In the genomic region with DNA sequence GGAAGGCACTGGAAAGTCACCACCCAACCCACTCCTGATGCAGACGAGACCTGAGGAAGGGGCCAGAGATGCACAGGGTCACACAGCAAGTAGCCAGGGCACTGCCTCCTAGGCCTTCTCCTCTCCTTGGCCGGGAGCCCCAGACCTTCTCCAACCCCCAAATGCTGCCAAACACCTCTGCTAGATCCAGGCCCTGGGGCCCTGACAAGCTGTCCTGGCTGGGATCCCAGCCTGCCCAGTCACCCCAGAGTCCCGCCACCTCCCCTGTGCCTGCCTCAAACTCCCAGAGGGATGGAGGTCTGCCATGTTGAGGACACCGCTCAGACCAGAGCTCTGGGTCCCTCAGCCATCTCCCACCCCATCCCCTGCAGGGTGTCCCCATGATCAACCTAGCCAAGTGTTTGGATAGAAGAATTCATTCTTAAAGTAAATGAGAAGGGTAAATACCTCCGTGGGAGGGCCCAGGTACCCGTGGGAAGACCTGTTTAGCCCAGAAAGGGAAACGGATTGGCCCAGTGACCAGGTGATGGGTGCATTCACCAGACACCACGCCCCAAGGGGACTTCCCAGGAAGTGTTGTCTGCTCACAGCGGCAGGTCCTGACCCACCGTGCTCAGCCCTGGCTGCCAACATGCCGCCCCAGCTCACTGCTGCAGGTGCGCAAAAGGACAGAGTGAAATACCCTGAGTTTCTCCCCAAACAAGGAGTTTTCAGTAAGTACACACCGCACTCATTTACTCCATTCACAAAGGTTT, we compare ENCODE assay signal across 24 cellular contexts. TPM values are rescaled to one million over a fixed set of nuclear protein-coding genes. Genes with fewer than 3 reads are reported as not detected.
DNase-seq lines count a peak whose midpoint lies in the region; ATAC-seq and TF ChIP-seq lines count a peak whose summit lies in the region.
"Had no signal": no experiment of that assay in that cellular context is flagged by ENCODE, and none has a peak within 500 bp of the region (broad histone marks: within the 10 kb centered on the region; RNA-seq: fewer than 3 reads in every experiment).

No MANE protein-coding gene starts in this region.

- H3K27me3 Mint-ChIP-seq in chondrocyte (ENCODE audit: low read depth), result peaks cover 43% of the 10 kb centered on the region

- no peak overlapping the region for H3K27ac Mint-ChIP-seq in chondrocyte (ENCODE audit: unreplicated experiment)

- dilution Hi-C loops in IMR-90 (cut with HindIII; ENCODE audit: low sequenced_read_pairs, unreplicated experiment), result no loop called here

- no peak overlapping the region for H4K8ac ChIP-seq in IMR-90 (ENCODE audit: low read depth in 2 of 2, low read length in 2 of 2)
- no peak overlapping the region for H4K8ac ChIP-seq in neuronal stem cell (ENCODE audit: low read depth, low read length)

- 55% methylated on average over 13 of the region's 13 CpGs for WGBS in SK-N-SH (ENCODE audit: low lambda C conversion rate)
- WGBS in IMR-90 (ENCODE audit: extremely low coverage in 2 of 2, insufficient read length in 1 of 2), 2 experiments, result 63% methylated on average over 7 of the region's 13 CpGs; no CpG with 5 or more reads in 1 of the 2 experiments
- no CpG with 5 or more reads among the region's 13 CpGs for WGBS in neuronal stem cell (ENCODE audit: extremely low coverage in 2 of 2, insufficient read length in 2 of 2, insufficient replicate concordance in 1 of 2), 2 donors

- H2BK15ac ChIP-seq in IMR-90 (ENCODE audit: low read depth, low read length) (no peak overlapping the region), neuronal stem cell (ENCODE audit: low read length) (no peak overlapping the region)

- POLR2A ChIA-PET in SK-N-SH (lab: Yijun Ruan, JAX) (no interaction called here), IMR-90 (lab: Charles Lee; ENCODE audit: unreplicated experiment) (no interaction called here)

- no peak for TF ChIP-seq RAD21 in SK-N-SH (IDR thresholded peaks at IDR 0.05; ENCODE audit: low read length)
- TF ChIP-seq RAD21 in IMR-90 (IDR thresholded peaks at IDR 0.05; ENCODE audit: low read length), result no peak

- H4K5ac ChIP-seq in IMR-90 (ENCODE audit: low read depth, low read length), result no peak overlapping the region

- no TSS peak for BruUV-seq in IMR-90 (replicated peaks; lab: Mats Ljungman, UMichigan)

- H3K36me3 ChIP-seq in SK-N-SH (replicated peaks in 1 of 2; ENCODE audit: control insufficient read depth in 1 of 2, insufficient read depth in 2 of 2, low read length in 1 of 2) (no peaks in the 10 kb centered on the region), IMR-90 (ENCODE audit: control insufficient read depth, insufficient read depth, low read length) (no peaks in the 10 kb centered on the region), neuronal stem cell (replicated peaks in 1 of 2; ENCODE audit: control insufficient read depth in 2 of 2, insufficient read depth in 2 of 2, low read length in 2 of 2) (no peaks in the 10 kb centered on the region)

- H3K36me3 Mint-ChIP-seq in chondrocyte (ENCODE audit: low read depth), result peaks cover 2% of the 10 kb centered on the region

- TF ChIP-seq CTCF in SK-N-SH (IDR thresholded peaks at IDR 0.05), result no peak
- no peak for TF ChIP-seq CTCF in IMR-90 (conservative IDR thresholded peaks at IDR 0.05; ENCODE audit: low read depth, low read length)
- no peak for TF ChIP-seq CTCF in chondrocyte (IDR thresholded peaks at IDR 0.05)

- no peak overlapping the region for H3K14ac ChIP-seq in IMR-90 (replicated peaks; ENCODE audit: low read depth, low read length)
- H3K14ac ChIP-seq in neuronal stem cell (ENCODE audit: low read length), result no peak overlapping the region

- no peaks in the 10 kb centered on the region for H3K9me3 Mint-ChIP-seq in chondrocyte (ENCODE audit: low read depth)

- H2BK20ac ChIP-seq in IMR-90 (ENCODE audit: low read depth, low read length), result no peak overlapping the region

- no peaks in the 10 kb centered on the region for H3K79me1 ChIP-seq in IMR-90 (ENCODE audit: low read depth in 1 of 2, low read length in 2 of 2)
- peaks cover 8% of the 10 kb centered on the region for H3K79me1 ChIP-seq in neuronal stem cell (ENCODE audit: low read depth, low read length)

- H3K9ac ChIP-seq in SK-N-SH, result no peak overlapping the region
- no peak overlapping the region for H3K9ac ChIP-seq in IMR-90 (ENCODE audit: low read depth, low read length)
- H3K9ac ChIP-seq in neuronal stem cell (ENCODE audit: low read depth, low read length, poor library complexity), result no peak overlapping the region

- H3F3A ChIP-seq in SK-N-SH (replicated peaks; ENCODE audit: insufficient read depth), result no peaks in the 10 kb centered on the region

- no peak for TF ChIP-seq POLR2A in IMR-90 (IDR thresholded peaks at IDR 0.05; ENCODE audit: low read depth, low read length)

- H3K27me3 ChIP-seq in SK-N-SH (ENCODE audit: insufficient read depth) (no peaks in the 10 kb centered on the region), IMR-90 (ENCODE audit: control insufficient read depth, insufficient read depth, low read length) (peaks cover 33% of the 10 kb centered on the region; the same call in 1 of the 2 replicates), neuronal stem cell (ENCODE audit: control insufficient read depth in 3 of 3, insufficient read depth in 3 of 3, low read depth in 1 of 3, low read length in 3 of 3) (peaks cover 12 to 35% (median 32%) of the 10 kb centered on the region in 3 experiments)

- H3K9me2 ChIP-seq in SK-N-SH, result no peaks in the 10 kb centered on the region

- H3K4me3 Mint-ChIP-seq in chondrocyte (ENCODE audit: unreplicated experiment), result no peak overlapping the region

- no peaks in the 10 kb centered on the region for H3K79me2 ChIP-seq in SK-N-SH (ENCODE audit: insufficient read depth)

- no peak overlapping the region for H2BK120ac ChIP-seq in IMR-90 (ENCODE audit: low read depth, low read length)
- H2BK120ac ChIP-seq in neuronal stem cell (ENCODE audit: low read depth, low read length), result no peak overlapping the region

- in situ Hi-C loops in IMR-90 (cut with MboI; ENCODE audit: low sequenced_read_pairs), result no loop called here

- no peaks in the 10 kb centered on the region for H3K9me1 ChIP-seq in IMR-90 (ENCODE audit: insufficient read depth, low read length)

- no peak for TF ChIP-seq EP300 in SK-N-SH (IDR thresholded peaks at IDR 0.05; ENCODE audit: borderline replicate concordance in 1 of 2, low read depth in 1 of 2, low read length in 1 of 2)

- no peak overlapping the region for H3K56ac ChIP-seq in IMR-90 (ENCODE audit: extremely low read depth, insufficient read depth, low read length)

- H2BK12ac ChIP-seq in neuronal stem cell (ENCODE audit: low read length), result no peak overlapping the region

- ATAC-seq in SK-N-SH treated with all-trans-retinoic acid at 6 μM for 48 hours (no peak), IMR-90 (ENCODE audit: low read depth) (no peak), GM18873 (IDR thresholded peaks at IDR 0.05; ENCODE audit: low FRiP score, unreplicated experiment) (no peak), HG02840 (IDR thresholded peaks at IDR 0.05; ENCODE audit: low FRiP score, unreplicated experiment) (no peak)

- H3K27ac ChIP-seq in SK-N-SH (ENCODE audit: low read depth in 2 of 2, low read length in 1 of 2), result no peak overlapping the region
- no peak overlapping the region for H3K27ac ChIP-seq in IMR-90 (ENCODE audit: insufficient read depth, low read length)
- H3K27ac ChIP-seq in neuronal stem cell (replicated peaks; ENCODE audit: low read length), result no peak overlapping the region
- H3K27ac ChIP-seq: 22Rv1, PC-9, RWPE1 had no signal

- H3K4me3 ChIP-seq in SK-N-SH (ENCODE audit: low read depth in 2 of 2, low read length in 1 of 2) (no peak overlapping the region), IMR-90 (ENCODE audit: insufficient read depth, low read depth, low read length) (no peak overlapping the region), neuronal stem cell (ENCODE audit: low read length in 2 of 2) (no peak overlapping the region)
- H3K4me3 ChIP-seq: K562, PC-9 had no signal

- H3K4me1 Mint-ChIP-seq in chondrocyte (ENCODE audit: low read depth), result peaks cover 7% of the 10 kb centered on the region

- H2BK5ac ChIP-seq in IMR-90 (ENCODE audit: low read depth, low read length, poor library complexity, severe bottlenecking), result no peak overlapping the region
- H2BK5ac ChIP-seq in neuronal stem cell (ENCODE audit: low read length), result no peak overlapping the region

- no peak overlapping the region for H2AFZ ChIP-seq in SK-N-SH (ENCODE audit: low read depth)
- peak overlapping the region; percentile 32 for H2AFZ ChIP-seq in IMR-90 (replicated peaks; ENCODE audit: low read length, poor library complexity)
- no peak overlapping the region for H2AFZ ChIP-seq in neuronal stem cell (ENCODE audit: low read length)
- H2AFZ ChIP-seq: PC-9 had no signal

- H3K9me3 ChIP-seq in SK-N-SH (no peaks in the 10 kb centered on the region), IMR-90 (ENCODE audit: control insufficient read depth, insufficient read depth, low read length) (peaks cover 5% of the 10 kb centered on the region; the same call in 1 of the 2 replicates), neuronal stem cell (replicated peaks in 1 of 2; ENCODE audit: control insufficient read depth in 2 of 2, insufficient read depth in 1 of 2, low read depth in 1 of 2, low read length in 2 of 2) (peaks cover 4 to 5% of the 10 kb centered on the region in 2 donors)

- CTCF ChIA-PET in SK-N-SH (lab: Yijun Ruan, JAX), result interaction anchor here (1.2 to 1.6 kb wide), 2 partner anchors 36 to 72 kb away, joined by 3 to 4 read pairs; no protein-coding TSS in a partner anchor
- CTCF ChIA-PET in IMR-90 (lab: Yijun Ruan, JAX), result no interaction called here

- no peak overlapping the region for H4K91ac ChIP-seq in IMR-90 (ENCODE audit: insufficient read depth, low read depth, low read length)
- H4K91ac ChIP-seq in neuronal stem cell (ENCODE audit: low read depth, low read length, poor library complexity), result no peak overlapping the region

- H3K4ac ChIP-seq in IMR-90 (ENCODE audit: low read depth, low read length) (no peak overlapping the region), neuronal stem cell (ENCODE audit: low read length) (no peak overlapping the region)

- no peaks in the 10 kb centered on the region for H4K20me1 ChIP-seq in SK-N-SH (ENCODE audit: insufficient read depth)
- no peaks in the 10 kb centered on the region for H4K20me1 ChIP-seq in IMR-90 (ENCODE audit: insufficient read depth, low read length)

- H2AK9ac ChIP-seq in IMR-90 (replicated peaks; ENCODE audit: low read depth, low read length, poor library complexity), result no peak overlapping the region

- H3K18ac ChIP-seq in IMR-90 (ENCODE audit: low read depth, low read length) (no peak overlapping the region), neuronal stem cell (ENCODE audit: low read length) (peak overlapping the region; percentile 66)

- H3K4me2 ChIP-seq in SK-N-SH (no peak overlapping the region), IMR-90 (ENCODE audit: low read depth, low read length) (no peak overlapping the region), neuronal stem cell (ENCODE audit: insufficient read depth, low read length, poor library complexity, severe bottlenecking) (no peak overlapping the region)
- H3K4me2 ChIP-seq: PC-9 had no signal

- DNase-seq in SK-N-SH (peak; percentile 35), IMR-90 (no peak), chondrocyte (ENCODE audit: low spot score) (peak; percentile 56), neuronal stem cell (ENCODE audit: low spot score) (no peak), mesenteric fat pad (ENCODE audit: low spot score) (no peak)
- DNase-seq: ACHN; Calu3; DMS79 treated with DMSO at 0.1 percent for 48 hours; Kasumi-1; MM.1S; NCI-H2029; NCI-H446 treated with DMSO at 0.1 percent for 48 hours; NCI-H526; NCI-H82; NK-92 treated with Interleukin-12 subunit alpha and Interleukin-12 subunit beta, amount 100 ng/mL, for 24 hours; SHP77 treated with DMSO at 0.1 percent for 48 hours had no signal

- H3K4me1 ChIP-seq in SK-N-SH (ENCODE audit: control insufficient read depth in 1 of 2, insufficient read depth in 2 of 2, low read depth in 1 of 2, low read length in 1 of 2) (peaks cover 0 to 30% of the 10 kb centered on the region in 2 experiments; a peak in 1 of 4 replicates), IMR-90 (ENCODE audit: control insufficient read depth, insufficient read depth, low read length) (no peaks in the 10 kb centered on the region), neuronal stem cell (ENCODE audit: control insufficient read depth in 2 of 2, insufficient read depth in 1 of 2, low read depth in 1 of 2, low read length in 2 of 2) (peaks cover 2 to 4% of the 10 kb centered on the region in 2 donors)

- intact Hi-C loops in IMR-90 (cut with micrococcal nuclease), result no loop called here

- H3K23ac ChIP-seq in IMR-90 (ENCODE audit: low read depth, low read length), result no peak overlapping the region
- H3K23ac ChIP-seq in neuronal stem cell (ENCODE audit: low read depth, low read length, poor library complexity), result no peak overlapping the region

- no peak overlapping the region for H2AK5ac ChIP-seq in IMR-90 (ENCODE audit: low read depth, low read length)
- peak overlapping the region; percentile 85 for H2AK5ac ChIP-seq in neuronal stem cell (ENCODE audit: low read depth, low read length)

RNA-seq across cellular contexts. Expression of a gene that starts 4.6 kb away (rescaled TPM):
- polyA plus RNA-seq in SK-N-SH (2012; rRNA removed) (0.03 TPM in 1 of 2 replicates, not detected in the other), IMR-90 (2012; rRNA removed) (not detected in 2 replicates)
- polyA plus RNA-seq in SK-N-SH (2012; cell fraction: cytosol; rRNA removed), result 0.01 TPM in 2 replicates
- not detected in 2 replicates for polyA plus RNA-seq in SK-N-SH (2012; cell fraction: nucleus; rRNA removed)
- total RNA-seq in IMR-90 (2012; rRNA removed) (not detected in 2 replicates), chondrocyte (not detected in 3 replicates), mesenteric fat pad (6.4 TPM)
- 0.03 TPM in 1 of 2 replicates, not detected in the other for polyA plus RNA-seq in IMR-90 (2012; cell fraction: cytosol; rRNA removed)
- polyA plus RNA-seq in IMR-90 (2012; cell fraction: nucleus; rRNA removed; ENCODE audit: low replicate concordance), result not detected in 2 replicates
- polyA plus RNA-seq in neuronal stem cell (2013, experiment 1 of 2), result 8.3 TPM
- 7.9 TPM for polyA plus RNA-seq in neuronal stem cell (2013, experiment 2 of 2)
- total RNA-seq: K562 had no signal
- polyA plus RNA-seq: BJ, K562 had no signal

Comparison
In these comparisons a context has a peak if more than half of its experiments do, and no peak if none do; other contexts are left out.
1. DNase-seq: peak in SK-N-SH (single experiment) and chondrocyte (single experiment); none in IMR-90 (single experiment), neuronal stem cell (single experiment) and mesenteric fat pad (single experiment).